1 cellular context compared by ENCODE assay signal in the genomic region with DNA sequence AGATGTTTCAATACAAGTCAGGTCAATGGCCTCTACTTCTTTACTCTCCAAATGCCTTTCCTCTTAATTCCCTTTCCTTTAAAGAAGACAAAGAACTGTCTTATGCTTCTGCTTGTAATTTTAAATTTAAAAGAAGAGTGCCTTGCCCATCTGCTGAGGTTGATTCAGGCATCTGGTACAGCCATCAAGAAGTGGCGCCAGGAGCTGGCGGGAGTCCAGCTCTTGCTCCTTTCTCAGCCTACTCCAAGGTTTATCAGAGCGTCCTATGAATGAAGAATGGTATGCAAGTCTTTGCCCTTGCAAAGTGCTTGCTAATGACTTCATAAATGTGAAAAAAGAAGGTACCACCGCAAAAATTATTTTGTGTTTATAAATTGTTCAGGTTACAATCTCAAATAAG.
TF ChIP-seq lines count a peak whose summit lies in the region.

No MANE protein-coding gene starts in this region.

TF ChIP-seq in HepG2, 621 proteins besides CTCF, POLR2A, EP300 and RAD21 (continued from another document):
- TF ChIP-seq, protein P1, sequence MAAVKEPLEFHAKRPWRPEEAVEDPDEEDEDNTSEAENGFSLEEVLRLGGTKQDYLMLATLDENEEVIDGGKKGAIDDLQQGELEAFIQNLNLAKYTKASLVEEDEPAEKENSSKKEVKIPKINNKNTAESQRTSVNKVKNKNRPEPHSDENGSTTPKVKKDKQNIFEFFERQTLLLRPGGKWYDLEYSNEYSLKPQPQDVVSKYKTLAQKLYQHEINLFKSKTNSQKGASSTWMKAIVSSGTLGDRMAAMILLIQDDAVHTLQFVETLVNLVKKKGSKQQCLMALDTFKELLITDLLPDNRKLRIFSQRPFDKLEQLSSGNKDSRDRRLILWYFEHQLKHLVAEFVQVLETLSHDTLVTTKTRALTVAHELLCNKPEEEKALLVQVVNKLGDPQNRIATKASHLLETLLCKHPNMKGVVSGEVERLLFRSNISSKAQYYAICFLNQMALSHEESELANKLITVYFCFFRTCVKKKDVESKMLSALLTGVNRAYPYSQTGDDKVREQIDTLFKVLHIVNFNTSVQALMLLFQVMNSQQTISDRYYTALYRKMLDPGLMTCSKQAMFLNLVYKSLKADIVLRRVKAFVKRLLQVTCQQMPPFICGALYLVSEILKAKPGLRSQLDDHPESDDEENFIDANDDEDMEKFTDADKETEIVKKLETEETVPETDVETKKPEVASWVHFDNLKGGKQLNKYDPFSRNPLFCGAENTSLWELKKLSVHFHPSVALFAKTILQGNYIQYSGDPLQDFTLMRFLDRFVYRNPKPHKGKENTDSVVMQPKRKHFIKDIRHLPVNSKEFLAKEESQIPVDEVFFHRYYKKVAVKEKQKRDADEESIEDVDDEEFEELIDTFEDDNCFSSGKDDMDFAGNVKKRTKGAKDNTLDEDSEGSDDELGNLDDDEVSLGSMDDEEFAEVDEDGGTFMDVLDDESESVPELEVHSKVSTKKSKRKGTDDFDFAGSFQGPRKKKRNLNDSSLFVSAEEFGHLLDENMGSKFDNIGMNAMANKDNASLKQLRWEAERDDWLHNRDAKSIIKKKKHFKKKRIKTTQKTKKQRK (IDR thresholded peaks at IDR 0.05; ENCODE audit: low read length) = no peak
- no peak for TF ChIP-seq HDAC6 (IDR thresholded peaks at IDR 0.05; ENCODE audit: low read depth, low read length)
- TF ChIP-seq, protein P2, sequence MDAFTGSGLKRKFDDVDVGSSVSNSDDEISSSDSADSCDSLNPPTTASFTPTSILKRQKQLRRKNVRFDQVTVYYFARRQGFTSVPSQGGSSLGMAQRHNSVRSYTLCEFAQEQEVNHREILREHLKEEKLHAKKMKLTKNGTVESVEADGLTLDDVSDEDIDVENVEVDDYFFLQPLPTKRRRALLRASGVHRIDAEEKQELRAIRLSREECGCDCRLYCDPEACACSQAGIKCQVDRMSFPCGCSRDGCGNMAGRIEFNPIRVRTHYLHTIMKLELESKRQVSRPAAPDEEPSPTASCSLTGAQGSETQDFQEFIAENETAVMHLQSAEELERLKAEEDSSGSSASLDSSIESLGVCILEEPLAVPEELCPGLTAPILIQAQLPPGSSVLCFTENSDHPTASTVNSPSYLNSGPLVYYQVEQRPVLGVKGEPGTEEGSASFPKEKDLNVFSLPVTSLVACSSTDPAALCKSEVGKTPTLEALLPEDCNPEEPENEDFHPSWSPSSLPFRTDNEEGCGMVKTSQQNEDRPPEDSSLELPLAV (CRISPR knock-in tag; conservative IDR thresholded peaks at IDR 0.05; ENCODE audit: low read depth) = no peak
